ENCODE assay signal across 8 cellular contexts in genomic region chr2:232378735-232379151, GRCh38. TPM values are rescaled to one million over a fixed set of nuclear protein-coding genes. Genes with fewer than 3 reads are reported as not detected.
"Had no signal": no experiment of that assay in that cellular context is flagged by ENCODE, and none has a peak within 500 bp of the region (broad histone marks: within the 10 kb centered on the region; RNA-seq: fewer than 3 reads in every experiment).

Gene ALPP (plus strand): TSS chr2:232378751. CDS start chr2:232378803, 52 bp downstream.

RNA-seq across cellular contexts. Expression of gene ALPP, which starts in this region (rescaled TPM):
- total RNA-seq: activated CD4-positive, alpha-beta T cell treated with anti-CD3 and anti-CD28 coated beads, Interleukin-2, amount 10 ng/mL, durations not matched to agents 24 days and 14 days; activated CD8-positive, alpha-beta memory T cell treated with anti-CD3 and anti-CD28 coated beads, Interleukin-2, amount 10 ng/mL, durations not matched to agents 7 days and 5 days; activated T-helper 1 cell treated with anti-CD3 and anti-CD28 coated beads, Interleukin-12 subunit alpha, Interleukin-12 subunit beta, Interleukin-2, Interleukin-4 antibody, amounts not matched to agents 30 ng/mL and 10 ng/mL and 1 ng/mL, durations not matched to agents 14 hours and 24 hours and 36 hours; aorta; breast epithelium; NCI-H460; OCI-LY7; SK-MEL-5 had no signal
- polyA plus RNA-seq: aorta had no signal
